1 cellular context compared by ENCODE assay signal in genomic region chr15:63105354-63105753, GRCh38.
TF ChIP-seq lines count a peak whose summit lies in the region.

No MANE protein-coding gene starts in this region.

TF ChIP-seq in K562, 482 proteins besides CTCF, POLR2A, EP300 and RAD21:
- TF ChIP-seq C11orf30 (IDR thresholded peaks at IDR 0.05; ENCODE audit: low read depth) = 0 out of 2 replicates have a peak, but pooled peaks have one; percentile 17
- TF ChIP-seq RBM25 (IDR thresholded peaks at IDR 0.05; ENCODE audit: low read depth, low read length, severe bottlenecking) = peak; percentile 47
- peak; percentile 65 for TF ChIP-seq NFYB (IDR thresholded peaks at IDR 0.05; ENCODE audit: extremely low read depth, insufficient read length)
- TF ChIP-seq ZNF316 (IDR thresholded peaks at IDR 0.05) = peak; percentile 39; the same call in 1 of the 2 replicates
